ENCODE assay signal across 29 cellular contexts in genomic region chr17:14228903-14229302, GRCh38. TPM values are rescaled to one million over a fixed set of nuclear protein-coding genes. Genes with fewer than 3 reads are reported as not detected.
A peak's percentile ranks its signal among the peaks of the same experiment; 100 is the strongest.
DNase-seq lines count a peak whose midpoint lies in the region; FAIRE-seq and TF ChIP-seq lines count a peak whose summit lies in the region.
"Had no signal": no experiment of that assay in that cellular context is flagged by ENCODE, and none has a peak within 500 bp of the region (broad histone marks: within the 10 kb centered on the region; RNA-seq: fewer than 3 reads in every experiment).

No MANE protein-coding gene starts in this region.

- no peak for TF ChIP-seq CTCF in AG04449 (IDR thresholded peaks at IDR 0.05; ENCODE audit: insufficient read depth, low read length, missing control alignments)
- TF ChIP-seq CTCF in astrocyte (IDR thresholded peaks at IDR 0.05; ENCODE audit: insufficient read depth, low read depth, low read length): no peak

- POLR2A ChIA-PET in AG04449 (lab: Yijun Ruan, JAX): no interaction called here

- H3K36me3 ChIP-seq in GM23248 (ENCODE audit: low read depth) (no peaks in the 10 kb centered on the region), astrocyte (ENCODE audit: insufficient read depth, low read length) (no peaks in the 10 kb centered on the region)
- H3K36me3 ChIP-seq: BLaER1 treated with 17β-estradiol and CSF1 and Interleukin-3, amounts not matched to agents 10 nM and 100 nM; MG63; prostate gland had no signal

- in situ Hi-C loops in GM23248 (cut with MboI): no loop called here

- H3K27me3 Mint-ChIP-seq in astrocyte (ENCODE audit: low read depth, unreplicated experiment): no peaks in the 10 kb centered on the region
- H3K27me3 Mint-ChIP-seq: activated CD4-positive, alpha-beta memory T cell treated with anti-CD3 and anti-CD28 coated beads, Interleukin-2, amount 10 ng/mL, durations not matched to agents 7 days and 5 days; activated naive CD8-positive, alpha-beta T cell treated with anti-CD3 and anti-CD28 coated beads, Interleukin-2, amount 10 ng/mL, durations not matched to agents 7 days and 5 days had no signal

- no peaks in the 10 kb centered on the region for H3K9me2 ChIP-seq in GM23248 (ENCODE audit: insufficient read depth)

- no peaks in the 10 kb centered on the region for H4K20me1 ChIP-seq in GM23248 (ENCODE audit: insufficient read depth)
- H4K20me1 ChIP-seq in astrocyte (ENCODE audit: insufficient read depth, low read length): no peaks in the 10 kb centered on the region
- H4K20me1 ChIP-seq: BLaER1 treated with 17β-estradiol and CSF1 and Interleukin-3, amounts not matched to agents 10 nM and 100 nM had no signal

- DNase-seq in AG04449 (ENCODE audit: low read depth, low spot score): peak; percentile 40
- peak; percentile 10 for DNase-seq in GM23248
- no peak for DNase-seq in astrocyte (ENCODE audit: low read depth)
- DNase-seq in left kidney (ENCODE audit: low read depth, low spot score): peak; percentile 19
- DNase-seq in hypothalamus (lab: John Stamatoyannopoulos, UW): no peak
- no peak for DNase-seq in effector CD8-positive, alpha-beta T cell (lab: John Stamatoyannopoulos, UW)
- no peak for DNase-seq in mucosa of gallbladder (ENCODE audit: low spot score)
- no peak for DNase-seq in GM19240 (ENCODE audit: insufficient read length, low spot score)
- DNase-seq: activated CD4-positive, alpha-beta memory T cell treated with anti-CD3 and anti-CD28 coated beads, Interleukin-2, amount 10 ng/mL, durations not matched to agents 7 days and 5 days; activated effector memory CD4-positive, alpha-beta T cell treated with Interleukin-2 at 50 U/mL for 16 hours; activated naive CD8-positive, alpha-beta T cell treated with anti-CD3 and anti-CD28 coated beads, Interleukin-2, amount 10 ng/mL, durations not matched to agents 7 days and 5 days; Caco-2; cerebellar nuclear complex; effector memory CD4-positive, alpha-beta T cell; kidney; MG63; NCI-H1417; NCI-H2107; SHP77 treated with DMSO at 0.1 percent for 48 hours; trophoblast cell had no signal

- FAIRE-seq in astrocyte (lab: Jason Lieb, UNC): no peak
- FAIRE-seq: kidney had no signal

- H3K27ac ChIP-seq in GM23248: no peak overlapping the region
- H3K27ac ChIP-seq in astrocyte (ENCODE audit: low read depth, low read length): no peak overlapping the region
- H3K27ac ChIP-seq: BLaER1 treated with 17β-estradiol and CSF1 and Interleukin-3, amounts not matched to agents 10 nM and 100 nM had no signal

- WGBS in GM23248 (ENCODE audit: low coverage in 1 of 2, low lambda C conversion rate in 2 of 2, missing lambda C conversion rate in 2 of 2), 2 experiments: 29 to 38% methylated on average over 4 of the region's 4 CpGs

- H3K4me1 Mint-ChIP-seq in astrocyte (ENCODE audit: low read depth, unreplicated experiment): peaks cover 8% of the 10 kb centered on the region
- H3K4me1 Mint-ChIP-seq: activated CD4-positive, alpha-beta memory T cell treated with anti-CD3 and anti-CD28 coated beads, Interleukin-2, amount 10 ng/mL, durations not matched to agents 7 days and 5 days; activated naive CD8-positive, alpha-beta T cell treated with anti-CD3 and anti-CD28 coated beads, Interleukin-2, amount 10 ng/mL, durations not matched to agents 7 days and 5 days had no signal

- H3K36me3 Mint-ChIP-seq in astrocyte (ENCODE audit: low read depth, unreplicated experiment): peaks cover 4% of the 10 kb centered on the region

- H3K9me3 ChIP-seq in GM23248 (ENCODE audit: low read depth) (no peaks in the 10 kb centered on the region), astrocyte (ENCODE audit: insufficient read depth, low read depth, low read length) (no peaks in the 10 kb centered on the region)
- H3K9me3 ChIP-seq: Caco-2, MG63, prostate gland had no signal

- H3K4me1 ChIP-seq in GM23248 (ENCODE audit: insufficient read depth) (peaks cover 9% of the 10 kb centered on the region; the same call in 1 of the 2 replicates), astrocyte (ENCODE audit: insufficient read depth, low read length) (no peaks in the 10 kb centered on the region)
- H3K4me1 ChIP-seq: BLaER1 treated with 17β-estradiol and CSF1 and Interleukin-3, amounts not matched to agents 10 nM and 100 nM; Caco-2; prostate gland had no signal

- H3K4me2 ChIP-seq in GM23248 (ENCODE audit: unreplicated experiment) (no peak overlapping the region), astrocyte (ENCODE audit: low read length) (no peak overlapping the region)
- H3K4me2 ChIP-seq: BLaER1 treated with 17β-estradiol and CSF1 and Interleukin-3, amounts not matched to agents 10 nM and 100 nM had no signal

- H3K27me3 ChIP-seq in GM23248 (replicated peaks; ENCODE audit: insufficient read depth) (no peaks in the 10 kb centered on the region), astrocyte (ENCODE audit: insufficient read depth, low read length) (no peaks in the 10 kb centered on the region)
- H3K27me3 ChIP-seq: BLaER1 treated with 17β-estradiol and CSF1 and Interleukin-3, amounts not matched to agents 10 nM and 100 nM; MG63 had no signal

- no peak overlapping the region for H3K4me3 Mint-ChIP-seq in astrocyte (ENCODE audit: unreplicated experiment)
- H3K4me3 Mint-ChIP-seq: activated CD4-positive, alpha-beta memory T cell treated with anti-CD3 and anti-CD28 coated beads, Interleukin-2, amount 10 ng/mL, durations not matched to agents 7 days and 5 days; activated naive CD8-positive, alpha-beta T cell treated with anti-CD3 and anti-CD28 coated beads, Interleukin-2, amount 10 ng/mL, durations not matched to agents 7 days and 5 days had no signal

- H3K9ac ChIP-seq in GM23248 (no peak overlapping the region), astrocyte (ENCODE audit: low read length) (no peak overlapping the region)
- H3K9ac ChIP-seq: BLaER1 treated with 17β-estradiol and CSF1 and Interleukin-3, amounts not matched to agents 10 nM and 100 nM had no signal

- CTCF ChIA-PET in AG04449 (lab: Yijun Ruan, JAX): no interaction called here

- H2AFZ ChIP-seq in GM23248 (peak overlapping the region; percentile 45), astrocyte (ENCODE audit: low read depth, low read length) (no peak overlapping the region)

- peaks cover 6% of the 10 kb centered on the region for H3K9me3 Mint-ChIP-seq in astrocyte (ENCODE audit: unreplicated experiment)

- peaks cover 12% of the 10 kb centered on the region for H3F3A ChIP-seq in GM23248 (ENCODE audit: insufficient read depth)

- H3K79me2 ChIP-seq in GM23248 (ENCODE audit: insufficient read depth) (no peaks in the 10 kb centered on the region), astrocyte (ENCODE audit: insufficient read depth, low read length) (no peaks in the 10 kb centered on the region)

- H3K4me3 ChIP-seq in AG04449 (ENCODE audit: low read depth, low read length): no peak overlapping the region
- no peak overlapping the region for H3K4me3 ChIP-seq in GM23248
- no peak overlapping the region for H3K4me3 ChIP-seq in astrocyte (ENCODE audit: insufficient read depth, low read depth, low read length)
- H3K4me3 ChIP-seq: BLaER1 treated with 17β-estradiol and CSF1 and Interleukin-3, amounts not matched to agents 10 nM and 100 nM; MG63; prostate gland had no signal

- peak overlapping the region; percentile 48 for H3K27ac Mint-ChIP-seq in astrocyte (ENCODE audit: unreplicated experiment)
- H3K27ac Mint-ChIP-seq: activated CD4-positive, alpha-beta memory T cell treated with anti-CD3 and anti-CD28 coated beads, Interleukin-2, amount 10 ng/mL, durations not matched to agents 7 days and 5 days; activated naive CD8-positive, alpha-beta T cell treated with anti-CD3 and anti-CD28 coated beads, Interleukin-2, amount 10 ng/mL, durations not matched to agents 7 days and 5 days had no signal

RNA-seq across cellular contexts. Expression of gene CDRT15, which starts 7.8 kb away (rescaled TPM):
- not detected in 2 replicates for total RNA-seq in GM23248 (2014; rRNA removed; shearing (Covaris generic))
- polyA plus RNA-seq in GM23248 (2016; fragmentation: Nextera tagmentation; extraction: Ambion mirVana): not detected in 2 replicates
- total RNA-seq in astrocyte: not detected in 2 replicates
- not detected for total RNA-seq in mucosa of gallbladder
- total RNA-seq: A172; activated CD4-positive, alpha-beta memory T cell treated with anti-CD3 and anti-CD28 coated beads, Interleukin-2, amount 10 ng/mL, durations not matched to agents 7 days and 5 days; activated naive CD8-positive, alpha-beta T cell treated with anti-CD3 and anti-CD28 coated beads, Interleukin-2, amount 10 ng/mL, durations not matched to agents 7 days and 5 days; Caco-2; Daoy; esophagus mucosa; glomerular endothelial cell; kidney; lung microvascular endothelial cell; NCI-H460; prostate gland; skeletal muscle tissue had no signal

Comparison
In these comparisons a context has a peak if more than half of its experiments do, and no peak if none do; other contexts are left out.
1. DNase-seq: peak in AG04449 (single experiment), GM23248 (single experiment) and left kidney (single experiment); none in astrocyte (single experiment), hypothalamus (0 of 51), effector CD8-positive, alpha-beta T cell (single experiment), mucosa of gallbladder (single experiment) and GM19240 (single experiment).